In genomic region chr1:80018348-80018747, GRCh38 we compare ENCODE assay signal across 28 cellular contexts.
"Had no signal": no experiment of that assay in that cellular context is flagged by ENCODE, and none has a peak within 500 bp of the region (broad histone marks: within the 10 kb centered on the region; RNA-seq: fewer than 3 reads in every experiment).

No MANE protein-coding gene starts in this region.

- H3K4me3 ChIP-seq: ascending aorta, breast epithelium, cardiac muscle cell, colonic mucosa, esophagus squamous epithelium had no signal

- H3K27me3 ChIP-seq: ascending aorta, breast epithelium, cardiac muscle cell, colonic mucosa, esophagus squamous epithelium had no signal

- DNase-seq: activated CD4-positive, alpha-beta memory T cell treated with anti-CD3 and anti-CD28 coated beads, Interleukin-2, amount 10 ng/mL, durations not matched to agents 7 days and 5 days; activated CD4-positive, alpha-beta T cell treated with anti-CD3 and anti-CD28 coated beads for 1 hour; activated CD4-positive, alpha-beta T cell treated with anti-CD3 and anti-CD28 coated beads for 4 hours; activated CD4-positive, alpha-beta T cell treated with anti-CD3 and anti-CD28 coated beads, Interleukin-2, amount 10 ng/mL, durations not matched to agents 7 days and 5 days; activated CD4-positive, alpha-beta T cell treated with anti-CD3 and anti-CD28 coated beads, Interleukin-2, amount 50 U/mL, for 4 hours; activated CD8-positive, alpha-beta memory T cell treated with anti-CD3 and anti-CD28 coated beads, Interleukin-2, amount 50 U/mL, for 48 hours; activated gamma-delta T cell; activated naive CD4-positive, alpha-beta T cell; activated naive CD4-positive, alpha-beta T cell treated with anti-CD3 and anti-CD28 coated beads, Interleukin-2, amount 10 ng/mL, durations not matched to agents 7 days and 5 days; activated naive CD8-positive, alpha-beta T cell treated with anti-CD3 and anti-CD28 coated beads, Interleukin-2, amount 10 ng/mL, durations not matched to agents 7 days and 5 days; activated T-cell treated with anti-CD3 and anti-CD28 coated beads for 4 hours; activated T-cell treated with anti-CD3 and anti-CD28 coated beads, Interleukin-2, amount 50 U/mL, for 24 hours; activated T-cell treated with anti-CD3 and anti-CD28 coated beads, Interleukin-2, amount 50 U/mL, for 72 hours; central memory CD4-positive, alpha-beta T cell; cerebellar nuclear complex; colonic mucosa; effector CD8-positive, alpha-beta T cell; esophagus squamous epithelium; foreskin fibroblast; head of caudate nucleus; T-helper 2 cell had no signal

- H3K4me1 ChIP-seq: ascending aorta, breast epithelium, colonic mucosa, esophagus squamous epithelium had no signal

- H3K9me3 ChIP-seq: ascending aorta, breast epithelium, colonic mucosa, esophagus squamous epithelium had no signal

- H3K27ac ChIP-seq: ascending aorta, breast epithelium, cardiac muscle cell, colonic mucosa, epithelial cell of prostate, esophagus squamous epithelium, VCaP had no signal

- ATAC-seq: activated naive CD4-positive, alpha-beta T cell treated with anti-CD3 and anti-CD28 coated beads, Interleukin-2, amount 50 U/mL, for 72 hours; activated T-cell treated with anti-CD3 and anti-CD28 coated beads, Interleukin-2, amount 50 U/mL, for 72 hours; WTC11 had no signal

- H3K36me3 ChIP-seq: ascending aorta, breast epithelium, cardiac muscle cell, colonic mucosa, esophagus squamous epithelium had no signal
